1 cellular context compared by ENCODE assay signal in the genomic region with DNA sequence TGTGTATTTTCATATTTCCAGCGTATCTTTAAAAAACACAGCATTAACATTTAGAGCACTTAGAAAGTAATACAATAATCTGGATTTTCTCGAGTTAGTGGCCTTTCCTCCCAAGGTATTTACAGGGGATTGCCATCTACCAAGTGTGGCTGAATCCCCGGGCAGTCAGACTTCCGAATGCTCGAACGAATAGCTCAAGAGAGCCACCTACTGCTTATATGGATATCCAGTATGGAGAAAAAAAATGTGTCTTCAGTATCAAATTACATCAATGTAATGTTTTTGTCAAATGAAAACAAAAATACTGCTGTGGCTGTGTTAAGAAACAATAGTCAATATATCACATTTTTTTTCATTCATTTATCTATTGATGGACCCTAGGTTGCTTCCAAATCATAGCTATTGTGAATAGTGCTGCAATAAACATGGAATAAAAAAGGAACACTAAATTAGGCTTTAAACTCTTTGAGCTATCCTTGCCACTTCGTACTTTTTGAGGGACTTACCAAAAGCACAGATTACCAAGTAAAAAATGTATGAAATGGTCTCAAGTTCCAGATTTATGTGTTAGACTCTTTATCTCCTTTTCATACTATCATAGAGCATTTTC.
TF ChIP-seq lines count a peak whose summit lies in the region.

No MANE protein-coding gene starts in this region.

TF ChIP-seq in HEK293, 187 proteins besides CTCF, POLR2A, EP300 and RAD21 (continued from another document):
- TF ChIP-seq MZF1 (tag by site-specific recombination; IDR thresholded peaks at IDR 0.05; ENCODE audit: borderline replicate concordance) (peak; percentile 37; the same call in 1 of the 2 replicates), EGR2 (tag by site-specific recombination; IDR thresholded peaks at IDR 0.05; ENCODE audit: low read depth) (no peak), ZNF184 (tag by site-specific recombination; IDR thresholded peaks at IDR 0.05) (no peak)
